In genomic region chr10:32142646-32143045, GRCh38 we compare ENCODE assay signal across 32 cellular contexts.
DNase-seq lines count a peak whose midpoint lies in the region; ATAC-seq, FAIRE-seq and TF ChIP-seq lines count a peak whose summit lies in the region.
"Had no signal": no experiment of that assay in that cellular context is flagged by ENCODE, and none has a peak within 500 bp of the region (broad histone marks: within the 10 kb centered on the region; RNA-seq: fewer than 3 reads in every experiment).

No MANE protein-coding gene starts in this region.

- H3K27me3 Mint-ChIP-seq in MCF 10A (ENCODE audit: insufficient read depth, unreplicated experiment) (no peaks in the 10 kb centered on the region), astrocyte (ENCODE audit: low read depth, unreplicated experiment) (no peaks in the 10 kb centered on the region)
- H3K27me3 Mint-ChIP-seq: activated CD8-positive, alpha-beta T cell treated with anti-CD3 and anti-CD28 coated beads for 36 hours; activated naive CD8-positive, alpha-beta T cell; CD4-positive, alpha-beta memory T cell; IgD-negative memory B cell; stimulated activated memory B cell treated with anti-CD40 and anti-IgM and Interleukin-4, amounts not matched to agents 10 μg/mL and 1 μg/mL and 100 μg/mL, for 72 hours had no signal

- no peak overlapping the region for H3K4me2 ChIP-seq in astrocyte (ENCODE audit: low read length)

- H3K27ac Mint-ChIP-seq in MCF 10A (ENCODE audit: low read depth, unreplicated experiment) = peak overlapping the region; percentile 19
- no peak overlapping the region for H3K27ac Mint-ChIP-seq in astrocyte (ENCODE audit: unreplicated experiment)
- H3K27ac Mint-ChIP-seq: activated CD8-positive, alpha-beta T cell treated with anti-CD3 and anti-CD28 coated beads for 36 hours; activated naive CD8-positive, alpha-beta T cell; activated T-helper 2 cell treated with anti-CD3 and anti-CD28 coated beads, Interferon-gamma antibody, Interleukin-2, Interleukin-4, amounts not matched to agents 10 μg/mL and 5 μg/mL and 100 μg/mL, durations not matched to agents 14 hours and 24 hours and 36 hours; CD4-positive, alpha-beta memory T cell; IgD-negative memory B cell; stimulated activated memory B cell treated with anti-CD40 and anti-IgM and Interleukin-4, amounts not matched to agents 10 μg/mL and 1 μg/mL and 100 μg/mL, for 72 hours had no signal

- H3K4me3 ChIP-seq in breast epithelium (no peak overlapping the region), astrocyte (ENCODE audit: insufficient read depth, low read depth, low read length) (no peak overlapping the region), fibroblast of pulmonary artery (replicated peaks; ENCODE audit: low read depth, low read length) (no peak overlapping the region), suprapubic skin (no peak overlapping the region)
- H3K4me3 ChIP-seq: heart right ventricle, pancreas, right atrium auricular region, testis, uterus had no signal

- no TSS peak for BruUV-seq in MCF 10A (replicated peaks; lab: Mats Ljungman, UMichigan)

- H3K9me3 ChIP-seq in breast epithelium (no peaks in the 10 kb centered on the region), astrocyte (ENCODE audit: insufficient read depth, low read depth, low read length) (no peaks in the 10 kb centered on the region), suprapubic skin (no peaks in the 10 kb centered on the region)
- H3K9me3 ChIP-seq: heart right ventricle, pancreas, right atrium auricular region, testis, uterus had no signal

- peaks cover 0 to 10% of the 10 kb centered on the region in 2 donors for H3K4me1 ChIP-seq in breast epithelium
- peaks cover 11% of the 10 kb centered on the region for H3K4me1 ChIP-seq in astrocyte (ENCODE audit: insufficient read depth, low read length)
- peaks cover 47% of the 10 kb centered on the region for H3K4me1 ChIP-seq in suprapubic skin
- H3K4me1 ChIP-seq: testis, uterus had no signal

- POLR2A ChIA-PET in MCF 10A (lab: Yijun Ruan, JAX) = no interaction called here

- intact Hi-C loops in MCF 10A (cut with micrococcal nuclease) (loop anchor here (5.0 kb wide), 1 partner anchor 205 kb away; the partner anchor contains the start of gene EPC1), breast epithelium (cut with DNase I; ENCODE audit: low total_unique reads) (no loop called here), posterior cingulate gyrus (cut with DNase I) (no loop called here)

- TF ChIP-seq CTCF in MCF 10A (IDR thresholded peaks at IDR 0.05; ENCODE audit: unreplicated experiment) (no peak), breast epithelium (IDR thresholded peaks at IDR 0.05) (no peak), astrocyte (IDR thresholded peaks at IDR 0.05; ENCODE audit: insufficient read depth, low read depth, low read length) (no peak), fibroblast of pulmonary artery (IDR thresholded peaks at IDR 0.05; ENCODE audit: low read length, missing control alignments) (no peak), suprapubic skin (IDR thresholded peaks at IDR 0.05) (no peak)

- no peaks in the 10 kb centered on the region for H3K27me3 ChIP-seq in breast epithelium
- no peaks in the 10 kb centered on the region for H3K27me3 ChIP-seq in astrocyte (ENCODE audit: insufficient read depth, low read length)
- no peaks in the 10 kb centered on the region for H3K27me3 ChIP-seq in suprapubic skin
- H3K27me3 ChIP-seq: heart right ventricle, pancreas, right atrium auricular region, testis, uterus had no signal

- H3K36me3 ChIP-seq in breast epithelium (no peaks in the 10 kb centered on the region), astrocyte (ENCODE audit: insufficient read depth, low read length) (no peaks in the 10 kb centered on the region), suprapubic skin (no peaks in the 10 kb centered on the region)
- H3K36me3 ChIP-seq: heart right ventricle, pancreas, right atrium auricular region, uterus had no signal

- H3K36me3 Mint-ChIP-seq in MCF 10A (ENCODE audit: insufficient read depth, unreplicated experiment) (peaks cover 5% of the 10 kb centered on the region), astrocyte (ENCODE audit: low read depth, unreplicated experiment) (no peaks in the 10 kb centered on the region)
- H3K36me3 Mint-ChIP-seq: activated naive CD8-positive, alpha-beta T cell; CD4-positive, alpha-beta memory T cell; stimulated activated memory B cell treated with anti-CD40 and anti-IgM and Interleukin-4, amounts not matched to agents 10 μg/mL and 1 μg/mL and 100 μg/mL, for 72 hours had no signal

- H3K9ac ChIP-seq in astrocyte (ENCODE audit: low read length) = no peak overlapping the region

- H3K9me3 Mint-ChIP-seq in MCF 10A (ENCODE audit: unreplicated experiment) (no peaks in the 10 kb centered on the region), astrocyte (ENCODE audit: unreplicated experiment) (peaks cover 6% of the 10 kb centered on the region)
- H3K9me3 Mint-ChIP-seq: activated CD8-positive, alpha-beta T cell treated with anti-CD3 and anti-CD28 coated beads for 36 hours; CD4-positive, alpha-beta memory T cell; stimulated activated memory B cell treated with anti-CD40 and anti-IgM and Interleukin-4, amounts not matched to agents 10 μg/mL and 1 μg/mL and 100 μg/mL, for 72 hours had no signal

- no peaks in the 10 kb centered on the region for H4K20me1 ChIP-seq in astrocyte (ENCODE audit: insufficient read depth, low read length)

- no peak for FAIRE-seq in astrocyte (lab: Jason Lieb, UNC)
- FAIRE-seq: endothelial cell of umbilical vein, pancreas, RCC 7860, TTC549 had no signal

- CTCF ChIA-PET in MCF 10A (lab: Yijun Ruan, JAX) = interaction anchor here (0.6 to 0.7 kb wide), 4 partner anchors 85 to 309 kb away, joined by 3 to 4 read pairs (median 3); no protein-coding TSS in a partner anchor

- no peaks in the 10 kb centered on the region for H3K79me2 ChIP-seq in astrocyte (ENCODE audit: insufficient read depth, low read length)

- H3K4me1 Mint-ChIP-seq in MCF 10A (ENCODE audit: insufficient read depth, unreplicated experiment) = peaks cover 18% of the 10 kb centered on the region
- H3K4me1 Mint-ChIP-seq in astrocyte (ENCODE audit: low read depth, unreplicated experiment) = peaks cover 9% of the 10 kb centered on the region
- H3K4me1 Mint-ChIP-seq: IgD-negative memory B cell; stimulated activated memory B cell treated with anti-CD40 and anti-IgM and Interleukin-4, amounts not matched to agents 10 μg/mL and 1 μg/mL and 100 μg/mL, for 72 hours had no signal

- no peak for TF ChIP-seq EP300 in suprapubic skin (IDR thresholded peaks at IDR 0.05)

- H3K4me3 Mint-ChIP-seq in MCF 10A (ENCODE audit: unreplicated experiment) (no peak overlapping the region), astrocyte (ENCODE audit: unreplicated experiment) (no peak overlapping the region)
- H3K4me3 Mint-ChIP-seq: activated CD8-positive, alpha-beta T cell treated with anti-CD3 and anti-CD28 coated beads for 36 hours; activated naive CD8-positive, alpha-beta T cell; CD4-positive, alpha-beta memory T cell; IgD-negative memory B cell; stimulated activated memory B cell treated with anti-CD40 and anti-IgM and Interleukin-4, amounts not matched to agents 10 μg/mL and 1 μg/mL and 100 μg/mL, for 72 hours had no signal

- H2AFZ ChIP-seq in astrocyte (ENCODE audit: low read depth, low read length) = no peak overlapping the region

- no peak overlapping the region for H3K27ac ChIP-seq in breast epithelium
- H3K27ac ChIP-seq in astrocyte (ENCODE audit: low read depth, low read length) = no peak overlapping the region
- H3K27ac ChIP-seq in suprapubic skin = peak overlapping the region; percentile 34
- H3K27ac ChIP-seq: pancreas, testis, uterus had no signal

- DNase-seq in MCF 10A (ENCODE audit: unreplicated experiment) (no peak), breast epithelium (ENCODE audit: low spot score in 2 of 2) (no peak), astrocyte (ENCODE audit: low read depth) (peak; percentile 36), fibroblast of pulmonary artery (ENCODE audit: low read depth) (peak; percentile 41), suprapubic skin (ENCODE audit: low spot score in 2 of 2) (no peak), NK-92 (lab: John Stamatoyannopoulos, UW; ENCODE audit: unreplicated experiment) (no peak), posterior cingulate gyrus (no peak)
- DNase-seq: 8988T; activated CD4-positive, CD25-positive, alpha-beta regulatory T cell treated with anti-CD3 and anti-CD28 coated beads, Interleukin-2, amount 50 U/mL, for 72 hours; activated CD8-positive, alpha-beta T cell treated with anti-CD3 and anti-CD28 coated beads for 36 hours; AML-193; CD4-positive, alpha-beta memory T cell; foreskin melanocyte; H7; heart right ventricle; NCI-H1105 treated with DMSO at 0.1 percent for 48 hours; NCI-H2029; NCI-H2227 treated with DMSO at 0.1 percent for 48 hours; NCI-H526 treated with DMSO at 0.1 percent for 48 hours; pancreas; stimulated activated CD4-positive, alpha-beta T cell treated with anti-CD3 and anti-CD28 coated beads, Interleukin-4, amount 100 ng/mL, for 4 hours; testis; uterus had no signal

- ATAC-seq in HG03565 (IDR thresholded peaks at IDR 0.05; ENCODE audit: unreplicated experiment) = no peak
- ATAC-seq: activated CD8-positive, alpha-beta T cell treated with anti-CD3 and anti-CD28 coated beads for 36 hours; heart right ventricle; pancreas; stimulated activated memory B cell treated with anti-CD40 and anti-IgM and Interleukin-4, amounts not matched to agents 10 μg/mL and 1 μg/mL and 100 μg/mL, for 72 hours had no signal

- TF ChIP-seq POLR2A in breast epithelium (IDR thresholded peaks at IDR 0.05) (no peak), suprapubic skin (IDR thresholded peaks at IDR 0.05) (no peak)

- 100% methylated on average over 2 of the region's 2 CpGs for WGBS in suprapubic skin

Comparison
In these comparisons a context has a peak if more than half of its experiments do, and no peak if none do; other contexts are left out.
1. DNase-seq: peak in astrocyte (single experiment) and fibroblast of pulmonary artery (single experiment); none in MCF 10A (single experiment), breast epithelium (0 of 2), suprapubic skin (0 of 2), NK-92 (single experiment) and posterior cingulate gyrus (0 of 10).